18 cellular contexts compared by ENCODE assay signal in genomic region chr2:226213717-226214116, GRCh38.
DNase-seq lines count a peak whose midpoint lies in the region; ATAC-seq and TF ChIP-seq lines count a peak whose summit lies in the region.
"Had no signal": no experiment of that assay in that cellular context is flagged by ENCODE, and none has a peak within 500 bp of the region (broad histone marks: within the 10 kb centered on the region; RNA-seq: fewer than 3 reads in every experiment).

No MANE protein-coding gene starts in this region.

- in situ Hi-C loops in ACHN (cut with HindIII; ENCODE audit: low pct_ligation_motif_present, low pct_unique_long_range_greater_than_20kb, low sequenced_read_pairs), result no loop called here
- in situ Hi-C loops in brain microvascular endothelial cell (cut with HindIII; ENCODE audit: low pct_ligation_motif_present, low sequenced_read_pairs), result no loop called here

- no peak for ATAC-seq in WTC11
- ATAC-seq in natural killer cell treated with Interleukin-12 subunit alpha and Interleukin-12 subunit beta and Interleukin-15 and Interleukin-18, amount 100 ng/mL, for 72 hours, result no peak
- no peak for ATAC-seq in left ventricle myocardium superior
- ATAC-seq: natural killer cell had no signal

- no peak overlapping the region for H3K4me3 Mint-ChIP-seq in WTC11
- H3K4me3 Mint-ChIP-seq in natural killer cell treated with Interleukin-12 subunit alpha and Interleukin-12 subunit beta and Interleukin-15 and Interleukin-18, amount 100 ng/mL, for 72 hours, result no peak overlapping the region
- H3K4me3 Mint-ChIP-seq: activated CD4-positive, alpha-beta memory T cell treated with anti-CD3 and anti-CD28 coated beads, Interleukin-2, amount 10 ng/mL, durations not matched to agents 7 days and 5 days; natural killer cell had no signal

- H3K36me3 ChIP-seq in brain microvascular endothelial cell (replicated peaks), result no peaks in the 10 kb centered on the region
- H3K36me3 ChIP-seq: BE2C, esophagus muscularis mucosa, spleen, tibial nerve had no signal

- POLR2A ChIA-PET in WTC11 (lab: Charles Lee), result no interaction called here

- CTCF ChIA-PET in WTC11 (lab: Charles Lee), result interaction anchor here (1.0 kb wide), 1 partner anchor 548 kb away, joined by 3 read pairs; no protein-coding TSS in a partner anchor

- no peaks in the 10 kb centered on the region for H3K36me3 Mint-ChIP-seq in WTC11
- no peaks in the 10 kb centered on the region for H3K36me3 Mint-ChIP-seq in natural killer cell treated with Interleukin-12 subunit alpha and Interleukin-12 subunit beta and Interleukin-15 and Interleukin-18, amount 100 ng/mL, for 72 hours
- H3K36me3 Mint-ChIP-seq: natural killer cell had no signal

- H3K27me3 Mint-ChIP-seq in WTC11 (ENCODE audit: low read depth), result no peaks in the 10 kb centered on the region
- H3K27me3 Mint-ChIP-seq in natural killer cell treated with Interleukin-12 subunit alpha and Interleukin-12 subunit beta and Interleukin-15 and Interleukin-18, amount 100 ng/mL, for 72 hours, result no peaks in the 10 kb centered on the region

- H3K9me3 Mint-ChIP-seq in WTC11, result no peaks in the 10 kb centered on the region
- no peaks in the 10 kb centered on the region for H3K9me3 Mint-ChIP-seq in natural killer cell treated with Interleukin-12 subunit alpha and Interleukin-12 subunit beta and Interleukin-15 and Interleukin-18, amount 100 ng/mL, for 72 hours
- H3K9me3 Mint-ChIP-seq: activated CD4-positive, alpha-beta memory T cell treated with anti-CD3 and anti-CD28 coated beads, Interleukin-2, amount 10 ng/mL, durations not matched to agents 7 days and 5 days; natural killer cell had no signal

- no peaks in the 10 kb centered on the region for H3K27me3 ChIP-seq in brain microvascular endothelial cell (replicated peaks)
- H3K27me3 ChIP-seq: BE2C, esophagus muscularis mucosa, spleen, tibial nerve had no signal

- TF ChIP-seq CTCF in brain microvascular endothelial cell (IDR thresholded peaks at IDR 0.05; ENCODE audit: low read depth, low read length, missing control alignments) (no peak), WTC11 (IDR thresholded peaks at IDR 0.05) (no peak)

- peak overlapping the region; percentile 61 for H3K27ac ChIP-seq in brain microvascular endothelial cell
- H3K27ac ChIP-seq: esophagus muscularis mucosa, spleen, tibial nerve had no signal

- no peak overlapping the region for H3K4me3 ChIP-seq in brain microvascular endothelial cell (ENCODE audit: low read depth, low read length)
- H3K4me3 ChIP-seq: esophagus muscularis mucosa, spleen, tibial nerve had no signal

- peaks cover 2% of the 10 kb centered on the region; the same call in 1 of the 2 replicates for H3K4me1 Mint-ChIP-seq in WTC11
- H3K4me1 Mint-ChIP-seq in natural killer cell treated with Interleukin-12 subunit alpha and Interleukin-12 subunit beta and Interleukin-15 and Interleukin-18, amount 100 ng/mL, for 72 hours (ENCODE audit: low read depth in 2 of 2), result no peaks in the 10 kb centered on the region
- H3K4me1 Mint-ChIP-seq: activated CD4-positive, alpha-beta memory T cell treated with anti-CD3 and anti-CD28 coated beads, Interleukin-2, amount 10 ng/mL, durations not matched to agents 7 days and 5 days; natural killer cell had no signal

- intact Hi-C loops in left ventricle myocardium superior (cut with micrococcal nuclease), result loop anchor here (5.0 kb wide), 1 partner anchor 589 kb away; no protein-coding TSS in a partner anchor

- peak; percentile 43 for DNase-seq in ACHN
- DNase-seq in HT1080 (ENCODE audit: low read depth), result peak; percentile 78
- DNase-seq in brain microvascular endothelial cell, result peak; percentile 56
- DNase-seq in kidney tubule cell (ENCODE audit: low spot score), result peak; percentile 70
- DNase-seq in WTC11 (ENCODE audit: low spot score), result no peak
- no peak for DNase-seq in natural killer cell treated with Interleukin-12 subunit alpha and Interleukin-12 subunit beta and Interleukin-15 and Interleukin-18, amount 100 ng/mL, for 72 hours (ENCODE audit: low spot score)
- DNase-seq in left ventricle myocardium superior, result no peak
- DNase-seq in stimulated activated CD4-positive, alpha-beta T cell treated with anti-CD3 and anti-CD28 coated beads, Interleukin-2, amount 100 ng/mL, for 24 hours, result no peak
- DNase-seq: activated CD4-positive, alpha-beta memory T cell treated with anti-CD3 and anti-CD28 coated beads, Interleukin-2, amount 10 ng/mL, durations not matched to agents 7 days and 5 days; activated gamma-delta T cell; BE2C; islet precursor cell; Kasumi-1; natural killer cell; spleen; T-helper 1 cell had no signal

- no peak overlapping the region for H3K27ac Mint-ChIP-seq in WTC11
- H3K27ac Mint-ChIP-seq in natural killer cell treated with Interleukin-12 subunit alpha and Interleukin-12 subunit beta and Interleukin-15 and Interleukin-18, amount 100 ng/mL, for 72 hours, result no peak overlapping the region
- H3K27ac Mint-ChIP-seq: activated CD4-positive, alpha-beta memory T cell treated with anti-CD3 and anti-CD28 coated beads, Interleukin-2, amount 10 ng/mL, durations not matched to agents 7 days and 5 days; natural killer cell had no signal

TF ChIP-seq in WTC11, 78 proteins besides CTCF, POLR2A, EP300 and RAD21 (continues in another document):
- TF ChIP-seq RELA (CRISPR knock-in tag; IDR thresholded peaks at IDR 0.05; ENCODE audit: borderline replicate concordance) (no peak), USF2 (CRISPR knock-in tag; IDR thresholded peaks at IDR 0.05) (no peak), ESRRA (CRISPR knock-in tag; IDR thresholded peaks at IDR 0.05; ENCODE audit: borderline replicate concordance) (no peak), NFE2L1 (CRISPR knock-in tag; IDR thresholded peaks at IDR 0.05) (no peak), SMAD4 (CRISPR knock-in tag; IDR thresholded peaks at IDR 0.05) (no peak), CREM (CRISPR knock-in tag; IDR thresholded peaks at IDR 0.05) (no peak), GTF2I (CRISPR knock-in tag; conservative IDR thresholded peaks at IDR 0.05) (no peak), ARID4B (CRISPR knock-in tag; IDR thresholded peaks at IDR 0.05; ENCODE audit: borderline replicate concordance) (no peak)
- TF ChIP-seq, protein P1, sequence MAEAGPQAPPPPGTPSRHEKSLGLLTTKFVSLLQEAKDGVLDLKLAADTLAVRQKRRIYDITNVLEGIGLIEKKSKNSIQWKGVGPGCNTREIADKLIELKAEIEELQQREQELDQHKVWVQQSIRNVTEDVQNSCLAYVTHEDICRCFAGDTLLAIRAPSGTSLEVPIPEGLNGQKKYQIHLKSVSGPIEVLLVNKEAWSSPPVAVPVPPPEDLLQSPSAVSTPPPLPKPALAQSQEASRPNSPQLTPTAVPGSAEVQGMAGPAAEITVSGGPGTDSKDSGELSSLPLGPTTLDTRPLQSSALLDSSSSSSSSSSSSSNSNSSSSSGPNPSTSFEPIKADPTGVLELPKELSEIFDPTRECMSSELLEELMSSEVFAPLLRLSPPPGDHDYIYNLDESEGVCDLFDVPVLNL (CRISPR knock-in tag; IDR thresholded peaks at IDR 0.05; ENCODE audit: borderline replicate concordance, low read depth), result no peak
- TF ChIP-seq, protein P2, sequence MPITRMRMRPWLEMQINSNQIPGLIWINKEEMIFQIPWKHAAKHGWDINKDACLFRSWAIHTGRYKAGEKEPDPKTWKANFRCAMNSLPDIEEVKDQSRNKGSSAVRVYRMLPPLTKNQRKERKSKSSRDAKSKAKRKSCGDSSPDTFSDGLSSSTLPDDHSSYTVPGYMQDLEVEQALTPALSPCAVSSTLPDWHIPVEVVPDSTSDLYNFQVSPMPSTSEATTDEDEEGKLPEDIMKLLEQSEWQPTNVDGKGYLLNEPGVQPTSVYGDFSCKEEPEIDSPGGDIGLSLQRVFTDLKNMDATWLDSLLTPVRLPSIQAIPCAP (CRISPR knock-in tag; IDR thresholded peaks at IDR 0.05), result no peak

Comparison
In these comparisons a context has a peak if more than half of its experiments do, and no peak if none do; other contexts are left out.
1. DNase-seq: peak in ACHN (single experiment), HT1080 (single experiment), brain microvascular endothelial cell (single experiment) and kidney tubule cell (single experiment); none in WTC11 (single experiment), natural killer cell treated with Interleukin-12 subunit alpha and Interleukin-12 subunit beta and Interleukin-15 and Interleukin-18, amount 100 ng/mL, for 72 hours (single experiment), left ventricle myocardium superior (single experiment) and stimulated activated CD4-positive, alpha-beta T cell treated with anti-CD3 and anti-CD28 coated beads, Interleukin-2, amount 100 ng/mL, for 24 hours (0 of 2).